17 cellular contexts compared by ENCODE assay signal in the genomic region with DNA sequence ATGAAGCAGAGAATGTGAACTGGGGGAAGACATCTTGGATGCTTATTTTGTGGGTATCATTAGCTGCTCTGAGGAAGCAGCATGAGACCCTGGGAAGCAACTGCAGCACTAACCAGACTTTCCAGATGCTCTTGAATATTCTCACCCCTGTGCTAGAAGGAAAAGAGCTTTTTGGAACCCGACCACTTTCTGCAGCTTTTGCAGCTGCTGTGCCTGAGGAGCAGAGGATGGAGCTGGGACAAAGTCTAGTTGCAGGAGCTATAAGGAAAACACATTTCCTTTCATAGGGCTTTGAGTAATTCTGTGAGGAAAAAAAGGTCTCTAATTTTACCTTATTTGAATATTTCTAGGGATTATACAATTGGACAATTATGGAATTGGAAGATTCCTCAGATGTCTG.
DNase-seq lines count a peak whose midpoint lies in the region; ATAC-seq and TF ChIP-seq lines count a peak whose summit lies in the region.
"Had no signal": no experiment of that assay in that cellular context is flagged by ENCODE, and none has a peak within 500 bp of the region (broad histone marks: within the 10 kb centered on the region; RNA-seq: fewer than 3 reads in every experiment).

No MANE protein-coding gene starts in this region.

- no peak overlapping the region for H2AFZ ChIP-seq in mammary epithelial cell (ENCODE audit: low read depth, low read length)

- H3K27ac Mint-ChIP-seq in activated CD8-positive, alpha-beta memory T cell treated with anti-CD3 and anti-CD28 coated beads, Interleukin-2, amount 10 ng/mL, durations not matched to agents 7 days and 5 days = no peak overlapping the region
- H3K27ac Mint-ChIP-seq: B cell; CD4-positive, CD25-positive, alpha-beta regulatory T cell; CD8-positive, alpha-beta T cell had no signal

- no peaks in the 10 kb centered on the region for H3K4me1 Mint-ChIP-seq in activated CD8-positive, alpha-beta memory T cell treated with anti-CD3 and anti-CD28 coated beads, Interleukin-2, amount 10 ng/mL, durations not matched to agents 7 days and 5 days
- H3K4me1 Mint-ChIP-seq: B cell; CD4-positive, CD25-positive, alpha-beta regulatory T cell had no signal

- H3K79me2 ChIP-seq in mammary epithelial cell (ENCODE audit: insufficient read depth, low read length) = no peaks in the 10 kb centered on the region

- TF ChIP-seq CTCF in mammary epithelial cell (conservative IDR thresholded peaks at IDR 0.05 in 1 of 2, IDR thresholded peaks at IDR 0.05 in 1 of 2; ENCODE audit: extremely low read depth in 1 of 2, insufficient read depth in 1 of 2, low read depth in 1 of 2, low read length in 2 of 2) = no peak
- no peak for TF ChIP-seq CTCF in breast epithelium (IDR thresholded peaks at IDR 0.05)
- TF ChIP-seq CTCF in choroid plexus epithelial cell (conservative IDR thresholded peaks at IDR 0.05; ENCODE audit: low read depth, low read length) = no peak

- in situ Hi-C loops in mammary epithelial cell (cut with MboI; ENCODE audit: low sequenced_read_pairs in 2 of 2) = no loop called here

- no peaks in the 10 kb centered on the region for H3K27me3 Mint-ChIP-seq in activated CD8-positive, alpha-beta memory T cell treated with anti-CD3 and anti-CD28 coated beads, Interleukin-2, amount 10 ng/mL, durations not matched to agents 7 days and 5 days

- H3K4me2 ChIP-seq in mammary epithelial cell (ENCODE audit: insufficient read depth, low read depth, low read length) = peak overlapping the region; percentile 66
- H3K4me2 ChIP-seq: BLaER1 had no signal

- H3K36me3 ChIP-seq in mammary epithelial cell (ENCODE audit: insufficient read depth, low read length) (no peaks in the 10 kb centered on the region), breast epithelium (no peaks in the 10 kb centered on the region)
- H3K36me3 ChIP-seq: BLaER1 had no signal

- no TSS peak for BruUV-seq in mammary epithelial cell (replicated peaks; lab: Mats Ljungman, UMichigan)

- dilution Hi-C loops in mammary epithelial cell (cut with HindIII; ENCODE audit: low sequenced_read_pairs) = no loop called here

- CTCF ChIA-PET in mammary epithelial cell (lab: Charles Lee; ENCODE audit: low non-redundant PET) = no interaction called here
- CTCF ChIA-PET in activated CD8-positive, alpha-beta memory T cell treated with anti-CD3 and anti-CD28 coated beads, Interleukin-2, amount 10 ng/mL, durations not matched to agents 7 days and 5 days (lab: Charles Lee) = no interaction called here

- TF ChIP-seq POLR2A in breast epithelium (IDR thresholded peaks at IDR 0.05) = no peak

- H3K9me3 Mint-ChIP-seq in activated CD8-positive, alpha-beta memory T cell treated with anti-CD3 and anti-CD28 coated beads, Interleukin-2, amount 10 ng/mL, durations not matched to agents 7 days and 5 days (ENCODE audit: low read depth) = no peaks in the 10 kb centered on the region
- H3K9me3 Mint-ChIP-seq: CD4-positive, CD25-positive, alpha-beta regulatory T cell; CD8-positive, alpha-beta T cell had no signal

- H3K27me3 ChIP-seq in mammary epithelial cell (ENCODE audit: insufficient read depth, low read length) (no peaks in the 10 kb centered on the region), breast epithelium (no peaks in the 10 kb centered on the region)
- H3K27me3 ChIP-seq: BLaER1 had no signal

- ATAC-seq in activated CD8-positive, alpha-beta memory T cell treated with anti-CD3 and anti-CD28 coated beads, Interleukin-2, amount 10 ng/mL, durations not matched to agents 7 days and 5 days = no peak
- ATAC-seq: CD8-positive, alpha-beta T cell had no signal

- peaks cover 13% of the 10 kb centered on the region for H3K4me1 ChIP-seq in mammary epithelial cell (ENCODE audit: insufficient read depth, low read length)
- no peaks in the 10 kb centered on the region for H3K4me1 ChIP-seq in breast epithelium
- H3K4me1 ChIP-seq: BLaER1, Caco-2 had no signal

- no peak for DNase-seq in mammary epithelial cell
- no peak for DNase-seq in breast epithelium (ENCODE audit: low spot score in 2 of 2)
- peak; percentile 17 for DNase-seq in LHCN-M2 (ENCODE audit: low read depth)
- DNase-seq in choroid plexus epithelial cell (ENCODE audit: low read depth) = peak; percentile 11
- no peak for DNase-seq in activated CD8-positive, alpha-beta memory T cell treated with anti-CD3 and anti-CD28 coated beads, Interleukin-2, amount 10 ng/mL, durations not matched to agents 7 days and 5 days
- no peak for DNase-seq in superior temporal gyrus (ENCODE audit: extremely low spot score)
- DNase-seq in SKM-1 treated with dmso at 0.1 percent for 144 hours (lab: John Stamatoyannopoulos, UW; ENCODE audit: unreplicated experiment) = no peak
- DNase-seq: Caco-2; CD4-positive, CD25-positive, alpha-beta regulatory T cell; CD8-positive, alpha-beta T cell; DMS153; DND-41; H7 had no signal

- H3K4me3 Mint-ChIP-seq in activated CD8-positive, alpha-beta memory T cell treated with anti-CD3 and anti-CD28 coated beads, Interleukin-2, amount 10 ng/mL, durations not matched to agents 7 days and 5 days = no peak overlapping the region
- H3K4me3 Mint-ChIP-seq: B cell; CD4-positive, CD25-positive, alpha-beta regulatory T cell; CD8-positive, alpha-beta T cell had no signal

- no peaks in the 10 kb centered on the region for H4K20me1 ChIP-seq in mammary epithelial cell (ENCODE audit: insufficient read depth, low read length)
- H4K20me1 ChIP-seq: BLaER1 had no signal

- intact Hi-C loops in mammary epithelial cell (cut with micrococcal nuclease) = no loop called here
- intact Hi-C loops in breast epithelium (cut with DNase I; ENCODE audit: low total_unique reads) = no loop called here

- WGBS in mammary epithelial cell (ENCODE audit: low coverage, missing lambda C conversion rate) = 100% methylated on average over 1 of the region's 1 CpG

- H3K9ac ChIP-seq in mammary epithelial cell (ENCODE audit: insufficient read depth, low read length) = no peak overlapping the region
- H3K9ac ChIP-seq: BLaER1 had no signal

- H3K36me3 Mint-ChIP-seq in activated CD8-positive, alpha-beta memory T cell treated with anti-CD3 and anti-CD28 coated beads, Interleukin-2, amount 10 ng/mL, durations not matched to agents 7 days and 5 days = no peaks in the 10 kb centered on the region
- H3K36me3 Mint-ChIP-seq: CD4-positive, CD25-positive, alpha-beta regulatory T cell; CD8-positive, alpha-beta T cell had no signal

- H3K27ac ChIP-seq in mammary epithelial cell (ENCODE audit: insufficient read depth, low read depth, low read length) = no peak overlapping the region
- no peak overlapping the region for H3K27ac ChIP-seq in breast epithelium
- H3K27ac ChIP-seq: 22Rv1, BLaER1, C4-2B had no signal

- H3K9me3 ChIP-seq in mammary epithelial cell (replicated peaks; ENCODE audit: insufficient read depth, low read length) (no peaks in the 10 kb centered on the region), breast epithelium (no peaks in the 10 kb centered on the region)
- H3K9me3 ChIP-seq: BLaER1, Caco-2 had no signal

- H3K4me3 ChIP-seq in mammary epithelial cell (replicated peaks in 1 of 3; ENCODE audit: insufficient read depth in 1 of 3, low read depth in 2 of 3, low read length in 3 of 3) = no peak overlapping the region
- no peak overlapping the region for H3K4me3 ChIP-seq in breast epithelium
- no peak overlapping the region for H3K4me3 ChIP-seq in choroid plexus epithelial cell (ENCODE audit: low read depth, low read length)
- H3K4me3 ChIP-seq: BLaER1 had no signal

Comparison
In these comparisons a context has a peak if more than half of its experiments do, and no peak if none do; other contexts are left out.
1. DNase-seq: peak in LHCN-M2 (single experiment) and choroid plexus epithelial cell (single experiment); none in mammary epithelial cell (single experiment), breast epithelium (0 of 2), activated CD8-positive, alpha-beta memory T cell treated with anti-CD3 and anti-CD28 coated beads, Interleukin-2, amount 10 ng/mL, durations not matched to agents 7 days and 5 days (single experiment), superior temporal gyrus (single experiment) and SKM-1 treated with dmso at 0.1 percent for 144 hours (single experiment).